ENCODE assay signal across 8 cellular contexts in genomic region chr4:40630335-40631021, GRCh38. TPM values are rescaled to one million over a fixed set of nuclear protein-coding genes. Genes with fewer than 3 reads are reported as not detected.
A peak's percentile ranks its signal among the peaks of the same experiment; 100 is the strongest.
DNase-seq lines count a peak whose midpoint lies in the region; ATAC-seq and TF ChIP-seq lines count a peak whose summit lies in the region.

No MANE protein-coding gene starts in this region.

- H3K9me3 ChIP-seq in iPS-20b (ENCODE audit: insufficient read depth, low read depth, low read length): no peaks in the 10 kb centered on the region

- ATAC-seq in HG03139 (IDR thresholded peaks at IDR 0.05; ENCODE audit: unreplicated experiment): peak; percentile 48
- peak in 1 of 2 donors; percentile 46 for ATAC-seq in activated T-cell treated with anti-CD3 and anti-CD28 coated beads, Interleukin-2, amount 50 U/mL, for 4 hours

- no peaks in the 10 kb centered on the region for H3K9me3 Mint-ChIP-seq in activated T-cell treated with anti-CD3 and anti-CD28 coated beads, Interleukin-2, amount 50 U/mL, for 4 hours
- H3K9me3 Mint-ChIP-seq in activated CD4-positive, alpha-beta memory T cell treated with anti-CD3 and anti-CD28 coated beads for 36 hours: no peaks in the 10 kb centered on the region

- H3K4me1 ChIP-seq in iPS-20b (ENCODE audit: insufficient read depth, low read length): peaks cover 36% of the 10 kb centered on the region

- peak overlapping the region; percentile 80 for H3K4me3 Mint-ChIP-seq in activated T-cell treated with anti-CD3 and anti-CD28 coated beads, Interleukin-2, amount 50 U/mL, for 4 hours
- H3K4me3 Mint-ChIP-seq in activated CD4-positive, alpha-beta memory T cell treated with anti-CD3 and anti-CD28 coated beads for 36 hours: no peak overlapping the region

- POLR2A ChIA-PET in activated CD4-positive, alpha-beta memory T cell treated with anti-CD3 and anti-CD28 coated beads for 36 hours (lab: Charles Lee): interaction anchor here (1.5 kb wide), 1 partner anchor 42 kb away, joined by 4 read pairs; no protein-coding TSS in a partner anchor

- no peak overlapping the region for H3K27ac Mint-ChIP-seq in activated CD4-positive, alpha-beta memory T cell treated with anti-CD3 and anti-CD28 coated beads for 36 hours

- peak overlapping the region; percentile 91 for H3K9ac ChIP-seq in iPS-20b (ENCODE audit: low read depth, low read length)

- intact Hi-C loops in activated CD4-positive, alpha-beta memory T cell treated with anti-CD3 and anti-CD28 coated beads for 36 hours (cut with micrococcal nuclease): no loop called here

- DNase-seq in activated T-cell treated with anti-CD3 and anti-CD28 coated beads, Interleukin-2, amount 50 U/mL, for 4 hours: no peak
- no peak for DNase-seq in activated CD4-positive, alpha-beta memory T cell treated with anti-CD3 and anti-CD28 coated beads for 36 hours
- DNase-seq in hepatic stellate cell (ENCODE audit: low spot score): no peak

- CTCF ChIA-PET in activated CD4-positive, alpha-beta memory T cell treated with anti-CD3 and anti-CD28 coated beads for 36 hours (lab: Charles Lee): no interaction called here

- peaks cover 4% of the 10 kb centered on the region; the same call in 1 of the 2 replicates for H3K36me3 ChIP-seq in iPS-20b (ENCODE audit: insufficient read depth, low read depth, low read length)

- peaks cover 17% of the 10 kb centered on the region for H3K4me1 Mint-ChIP-seq in activated T-cell treated with anti-CD3 and anti-CD28 coated beads, Interleukin-2, amount 50 U/mL, for 4 hours (ENCODE audit: low read depth)
- peaks cover 28% of the 10 kb centered on the region for H3K4me1 Mint-ChIP-seq in activated CD4-positive, alpha-beta memory T cell treated with anti-CD3 and anti-CD28 coated beads for 36 hours (ENCODE audit: low read depth)

- no peak for TF ChIP-seq CTCF in C4-2B (conservative IDR thresholded peaks at IDR 0.05)

- H3K36me3 Mint-ChIP-seq in activated T-cell treated with anti-CD3 and anti-CD28 coated beads, Interleukin-2, amount 50 U/mL, for 4 hours (ENCODE audit: insufficient read depth): no peaks in the 10 kb centered on the region
- H3K36me3 Mint-ChIP-seq in activated CD4-positive, alpha-beta memory T cell treated with anti-CD3 and anti-CD28 coated beads for 36 hours: no peaks in the 10 kb centered on the region

- H3K27me3 ChIP-seq in iPS-20b (ENCODE audit: insufficient read depth, low read length): no peaks in the 10 kb centered on the region; the same call in 1 of the 2 replicates

- peak overlapping the region; percentile 92 for H3K4me3 ChIP-seq in iPS-20b (ENCODE audit: low read length)
- H3K4me3 ChIP-seq in skin epidermis: peak overlapping the region; percentile 32 to 55 (median 49)

- H3K27me3 Mint-ChIP-seq in activated T-cell treated with anti-CD3 and anti-CD28 coated beads, Interleukin-2, amount 50 U/mL, for 4 hours (ENCODE audit: low read depth): peaks cover 47% of the 10 kb centered on the region
- peaks cover 42% of the 10 kb centered on the region for H3K27me3 Mint-ChIP-seq in activated CD4-positive, alpha-beta memory T cell treated with anti-CD3 and anti-CD28 coated beads for 36 hours

- TF ChIP-seq POLR2A in GM19099 (IDR thresholded peaks at IDR 0.05; ENCODE audit: extremely low read depth, insufficient read length, low read depth): peak; percentile 19

- H3K27ac ChIP-seq in C4-2B (peak overlapping the region; percentile 98), iPS-20b (ENCODE audit: low read length) (peak overlapping the region; percentile 88), skin epidermis (peak overlapping the region; percentile 83 to 98 (median 91))

RNA-seq across cellular contexts. Expression of gene RBM47, which starts 0.8 kb away (rescaled TPM):
- 1 to 10 TPM in 2 of 3 donors, under 1 TPM in 1; 0.87 to 1.9 (median 1.1) TPM for total RNA-seq in activated T-cell treated with anti-CD3 and anti-CD28 coated beads, Interleukin-2, amount 50 U/mL, for 4 hours
- 1 to 10 TPM; 1.7 to 2.6 TPM for total RNA-seq in activated CD4-positive, alpha-beta memory T cell treated with anti-CD3 and anti-CD28 coated beads for 36 hours
